Comparison of ENCODE assay signal across 8 cellular contexts in genomic region chr5:145825751-145826180, GRCh38. TPM values are rescaled to one million over a fixed set of nuclear protein-coding genes. Genes with fewer than 3 reads are reported as not detected.
DNase-seq lines count a peak whose midpoint lies in the region; ATAC-seq, FAIRE-seq and TF ChIP-seq lines count a peak whose summit lies in the region.

No MANE protein-coding gene starts in this region.

- no peak overlapping the region for H3K27ac Mint-ChIP-seq in activated CD8-positive, alpha-beta T cell treated with anti-CD3 and anti-CD28 coated beads, Interleukin-2, amount 10 ng/mL, durations not matched to agents 7 days and 5 days

- H3K36me3 ChIP-seq in keratinocyte (ENCODE audit: control insufficient read depth in 2 of 2, extremely low read depth in 1 of 2, insufficient read depth in 2 of 2, low read length in 2 of 2) (no peaks in the 10 kb centered on the region), vagina (no peaks in the 10 kb centered on the region)

- H3K27me3 Mint-ChIP-seq in activated CD8-positive, alpha-beta T cell treated with anti-CD3 and anti-CD28 coated beads, Interleukin-2, amount 10 ng/mL, durations not matched to agents 7 days and 5 days (ENCODE audit: low read depth), result peaks cover 4% of the 10 kb centered on the region

- TF ChIP-seq POLR2A in vagina (IDR thresholded peaks at IDR 0.05), result no peak

- no peaks in the 10 kb centered on the region for H3K9me3 Mint-ChIP-seq in activated CD8-positive, alpha-beta T cell treated with anti-CD3 and anti-CD28 coated beads, Interleukin-2, amount 10 ng/mL, durations not matched to agents 7 days and 5 days (ENCODE audit: insufficient read depth)

- no peak overlapping the region for H3K9ac ChIP-seq in keratinocyte (ENCODE audit: control insufficient read depth, extremely low read depth, insufficient read depth, low read length)

- no peak overlapping the region for H3K27ac ChIP-seq in keratinocyte (ENCODE audit: control insufficient read depth, insufficient read depth, low read length)
- no peak overlapping the region for H3K27ac ChIP-seq in vagina

- TF ChIP-seq CTCF in keratinocyte (optimal IDR thresholded peaks at IDR 0.05 in 1 of 3, IDR thresholded peaks at IDR 0.05 in 1 of 3, conservative IDR thresholded peaks at IDR 0.05 in 1 of 3; ENCODE audit: extremely low read depth in 1 of 3, insufficient read depth in 2 of 3, low read length in 3 of 3) (peak in 2 of 3 experiments; percentile 53 to 68), vagina (IDR thresholded peaks at IDR 0.05) (peak; percentile 55 to 70 (median 66))

- no peak overlapping the region for H3K4me3 Mint-ChIP-seq in activated CD8-positive, alpha-beta T cell treated with anti-CD3 and anti-CD28 coated beads, Interleukin-2, amount 10 ng/mL, durations not matched to agents 7 days and 5 days

- CTCF ChIA-PET in HEK293T (lab: Yijun Ruan, JAX), result interaction anchor here (0.7 to 2.2 kb wide), 8 partner anchors 9 to 165 kb away, joined by 3 to 17 read pairs (median 4); partner anchors contain the start of gene PRELID2
- CTCF ChIA-PET in activated CD8-positive, alpha-beta T cell treated with anti-CD3 and anti-CD28 coated beads, Interleukin-2, amount 10 ng/mL, durations not matched to agents 7 days and 5 days (lab: Charles Lee), result interaction anchor here (0.7 to 3.4 kb wide), 26 partner anchors 9 to 1627 kb away, joined by 3 to 28 read pairs (median 3); partner anchors contain the start of genes PRELID2 and SH3RF2

- H2AFZ ChIP-seq in keratinocyte (ENCODE audit: control insufficient read depth, low read length), result no peak overlapping the region

- H3K4me1 ChIP-seq in keratinocyte (ENCODE audit: control insufficient read depth, extremely low read depth, insufficient read depth, low read length) (peaks cover 9% of the 10 kb centered on the region), vagina (peaks cover 5% of the 10 kb centered on the region)

- POLR2A ChIA-PET in HEK293T (lab: Yijun Ruan, JAX), result interaction anchor here (0.6 to 0.7 kb wide), 2 partner anchors 9 to 12 kb away, joined by 3 read pairs; partner anchors contain the start of gene PRELID2
- POLR2A ChIA-PET in activated CD8-positive, alpha-beta T cell treated with anti-CD3 and anti-CD28 coated beads, Interleukin-2, amount 10 ng/mL, durations not matched to agents 7 days and 5 days (lab: Charles Lee), result no interaction called here

- H3K27me3 ChIP-seq in keratinocyte (ENCODE audit: control insufficient read depth, extremely low read depth, insufficient read depth, low read length) (no peaks in the 10 kb centered on the region), vagina (no peaks in the 10 kb centered on the region)

- peak; percentile 13 for FAIRE-seq in keratinocyte (lab: Jason Lieb, UNC)

- peak; percentile 61 for ATAC-seq in activated CD8-positive, alpha-beta T cell treated with anti-CD3 and anti-CD28 coated beads, Interleukin-2, amount 10 ng/mL, durations not matched to agents 7 days and 5 days

- H3K9me3 ChIP-seq in keratinocyte (ENCODE audit: control insufficient read depth, low read depth, low read length) (no peaks in the 10 kb centered on the region), vagina (no peaks in the 10 kb centered on the region)

- H3K4me2 ChIP-seq in keratinocyte (ENCODE audit: control insufficient read depth, extremely low read depth, insufficient read depth, low read depth, low read length), result no peak overlapping the region

- H3K9me1 ChIP-seq in keratinocyte (ENCODE audit: control insufficient read depth, extremely low read depth, insufficient read depth, low read length), result no peaks in the 10 kb centered on the region

- DNase-seq in NCI-H524 (lab: John Stamatoyannopoulos, UW) (peak; percentile 13 to 49), NCI-H524 treated with DMSO at 0.1 percent for 48 hours (lab: John Stamatoyannopoulos, UW) (no peak), HEK293T (ENCODE audit: extremely low spot score) (peak; percentile 26), NCI-H2107 (lab: John Stamatoyannopoulos, UW) (peak; percentile 1), keratinocyte (ENCODE audit: low read depth, low spot score) (no peak), vagina (ENCODE audit: extremely low spot score in 2 of 2) (no peak), NCI-H1048 (lab: John Stamatoyannopoulos, UW) (no peak)
- no peak for DNase-seq in activated CD8-positive, alpha-beta T cell treated with anti-CD3 and anti-CD28 coated beads, Interleukin-2, amount 10 ng/mL, durations not matched to agents 7 days and 5 days

- peaks cover 9% of the 10 kb centered on the region for H3K4me1 Mint-ChIP-seq in activated CD8-positive, alpha-beta T cell treated with anti-CD3 and anti-CD28 coated beads, Interleukin-2, amount 10 ng/mL, durations not matched to agents 7 days and 5 days (ENCODE audit: low read depth)

- H3K79me2 ChIP-seq in keratinocyte (ENCODE audit: control insufficient read depth, insufficient read depth, low read length), result no peaks in the 10 kb centered on the region

- dilution Hi-C loops in keratinocyte (cut with MboI; ENCODE audit: extremely low pct_ligation_motif_present, low sequenced_read_pairs), result no loop called here

- H3K4me3 ChIP-seq in keratinocyte (ENCODE audit: control insufficient read depth in 2 of 3, extremely low read depth in 1 of 3, insufficient read depth in 2 of 3, low read depth in 1 of 3, low read length in 3 of 3) (no peak overlapping the region), vagina (no peak overlapping the region)

- intact Hi-C loops in vagina (cut with DNase I), result no loop called here

- no peaks in the 10 kb centered on the region for H3K36me3 Mint-ChIP-seq in activated CD8-positive, alpha-beta T cell treated with anti-CD3 and anti-CD28 coated beads, Interleukin-2, amount 10 ng/mL, durations not matched to agents 7 days and 5 days (ENCODE audit: low read depth)

- H4K20me1 ChIP-seq in keratinocyte (ENCODE audit: control insufficient read depth, extremely low read depth, insufficient read depth, low read length), result no peaks in the 10 kb centered on the region

TF ChIP-seq in HEK293T, 16 proteins besides CTCF, POLR2A, EP300 and RAD21:
- TF ChIP-seq PKNOX1 (IDR thresholded peaks at IDR 0.05) (peak; percentile 54), FOXK2 (IDR thresholded peaks at IDR 0.05) (no peak)

RNA-seq across cellular contexts. Expression of gene PRELID2, which starts 9.4 kb away (rescaled TPM):
- total RNA-seq in activated CD8-positive, alpha-beta T cell treated with anti-CD3 and anti-CD28 coated beads, Interleukin-2, amount 10 ng/mL, durations not matched to agents 7 days and 5 days, result 1 to 10 TPM; 1.2 to 1.5 TPM
- 2.0 to 6.5 TPM (median 5.1 TPM) in 3 replicates for polyA plus RNA-seq in keratinocyte
- 0.45 TPM for polyA plus RNA-seq in keratinocyte (2011; ENCODE audit: low read depth)
- 3.7 and 4.2 TPM in 2 replicates for polyA plus RNA-seq in keratinocyte (2011; cell fraction: cytosol; rRNA removed)
- polyA plus RNA-seq in keratinocyte (2011; cell fraction: nucleus; rRNA removed), result 2.6 and 2.7 TPM in 2 replicates
- 1.0 and 5.6 TPM in 2 replicates for polyA plus RNA-seq in keratinocyte (2012; ENCODE audit: low replicate concordance)
- 0.62 to 5.9 TPM (median 4.5 TPM) in 3 replicates for polyA minus RNA-seq in keratinocyte
- 2.5 TPM for polyA minus RNA-seq in keratinocyte (2011; cell fraction: cytosol; rRNA and poly(A)+ RNA removed)
- polyA minus RNA-seq in keratinocyte (2011; cell fraction: nucleus; rRNA and poly(A)+ RNA removed), result 8.9 and 18.8 TPM in 2 replicates
- 16.2 TPM for total RNA-seq in vagina

RNA-seq across cellular contexts. Expression of gene GRXCR2, which starts 47.0 kb away (rescaled TPM):
- total RNA-seq in activated CD8-positive, alpha-beta T cell treated with anti-CD3 and anti-CD28 coated beads, Interleukin-2, amount 10 ng/mL, durations not matched to agents 7 days and 5 days, result not detected
- polyA plus RNA-seq in keratinocyte, result 0.03 to 0.05 TPM in 2 of 3 replicates, not detected in the other
- polyA plus RNA-seq in keratinocyte (2011; ENCODE audit: low read depth), result 0.17 TPM
- 0.06 TPM in 2 replicates for polyA plus RNA-seq in keratinocyte (2011; cell fraction: cytosol; rRNA removed)
- 0.25 TPM in 1 of 2 replicates, not detected in the other for polyA plus RNA-seq in keratinocyte (2011; cell fraction: nucleus; rRNA removed)
- polyA plus RNA-seq in keratinocyte (2012; ENCODE audit: low replicate concordance), result not detected in 2 replicates
- polyA minus RNA-seq in keratinocyte, result not detected in 3 replicates
- not detected for polyA minus RNA-seq in keratinocyte (2011; cell fraction: cytosol; rRNA and poly(A)+ RNA removed)
- polyA minus RNA-seq in keratinocyte (2011; cell fraction: nucleus; rRNA and poly(A)+ RNA removed), result not detected in 2 replicates
- total RNA-seq in vagina, result not detected

Comparison
In these comparisons a context has a peak if more than half of its experiments do, and no peak if none do; other contexts are left out.
1. DNase-seq: peak in NCI-H524 (2 of 2), HEK293T (single experiment) and NCI-H2107 (single experiment); none in NCI-H524 treated with DMSO at 0.1 percent for 48 hours (single experiment), activated CD8-positive, alpha-beta T cell treated with anti-CD3 and anti-CD28 coated beads, Interleukin-2, amount 10 ng/mL, durations not matched to agents 7 days and 5 days (single experiment), keratinocyte (single experiment), vagina (0 of 2) and NCI-H1048 (single experiment).